29 cellular contexts compared by ENCODE assay signal in genomic region chr10:130380056-130380455, GRCh38.
"Had no signal": no experiment of that assay in that cellular context is flagged by ENCODE, and none has a peak within 500 bp of the region (broad histone marks: within the 10 kb centered on the region; RNA-seq: fewer than 3 reads in every experiment).

No MANE protein-coding gene starts in this region.

- H3K27ac Mint-ChIP-seq: natural killer cell; nephron; neural progenitor cell; progenitor cell of endocrine pancreas; stimulated activated memory B cell treated with anti-CD40 and anti-IgM and Interleukin-4, amounts not matched to agents 10 μg/mL and 1 μg/mL and 100 μg/mL, for 72 hours; stimulated activated naive CD8-positive, alpha-beta T cell treated with anti-CD3 and anti-CD28 coated beads, Interleukin-15, amount 100 ng/mL, for 72 hours; type B pancreatic cell had no signal

- DNase-seq: natural killer cell; occipital lobe; ovary; psoas muscle; right cardiac atrium; right lobe of liver; spleen; stimulated activated CD4-positive, alpha-beta T cell treated with anti-CD3 and anti-CD28 coated beads, Interleukin-12 subunit alpha, Interleukin-12 subunit beta, amount 100 ng/mL, for 4 hours; stimulated activated CD4-positive, alpha-beta T cell treated with anti-CD3 and anti-CD28 coated beads, Interleukin-1b, Interleukin-23, amount 100 ng/mL, for 48 hours; stimulated activated CD4-positive, alpha-beta T cell treated with anti-CD3 and anti-CD28 coated beads, Interleukin-4, amount 100 ng/mL, for 1 hour; stimulated activated CD4-positive, alpha-beta T cell treated with anti-CD3 and anti-CD28 coated beads, Interleukin-4, amount 100 ng/mL, for 4 hours; stimulated activated CD8-positive, alpha-beta memory T cell treated with anti-CD3 and anti-CD28 coated beads, Interleukin-4, amount 100 ng/mL, for 48 hours; stimulated activated naive CD4-positive, alpha-beta T cell; stimulated activated naive CD8-positive, alpha-beta T cell treated with anti-CD3 and anti-CD28 coated beads, Interleukin-15, amount 100 ng/mL, for 72 hours; stimulated activated naive CD8-positive, alpha-beta T cell treated with anti-CD3 and anti-CD28 coated beads, Interleukin-15, Interleukin-2, amounts not matched to agents 100 U/mL and 50 U/mL, for 24 hours; substantia nigra; testis; tibial artery; transverse colon; upper lobe of right lung; uterus had no signal

- H3K27me3 ChIP-seq: neural progenitor cell, ovary, right lobe of liver, suprapubic skin, testis, tibial artery, transverse colon, uterus had no signal

- H3K4me1 Mint-ChIP-seq: natural killer cell; nephron; stimulated activated memory B cell treated with anti-CD40 and anti-IgM and Interleukin-4, amounts not matched to agents 10 μg/mL and 1 μg/mL and 100 μg/mL, for 72 hours; stimulated activated naive CD8-positive, alpha-beta T cell treated with anti-CD3 and anti-CD28 coated beads, Interleukin-15, amount 100 ng/mL, for 72 hours had no signal

- H3K9me3 ChIP-seq: ovary, right lobe of liver, testis, transverse colon, upper lobe of right lung, uterus had no signal

- ATAC-seq: natural killer cell; psoas muscle; right cardiac atrium; right lobe of liver; stimulated activated memory B cell treated with anti-CD40 and anti-IgM and Interleukin-4, amounts not matched to agents 10 μg/mL and 1 μg/mL and 100 μg/mL, for 72 hours; stimulated activated naive CD8-positive, alpha-beta T cell treated with anti-CD3 and anti-CD28 coated beads, Interleukin-15, amount 100 ng/mL, for 72 hours; stimulated activated naive CD8-positive, alpha-beta T cell treated with anti-CD3 and anti-CD28 coated beads, Interleukin-15, Interleukin-2, amounts not matched to agents 100 U/mL and 50 U/mL, for 24 hours; upper lobe of right lung had no signal

- H3K36me3 Mint-ChIP-seq: natural killer cell; neural progenitor cell; stimulated activated memory B cell treated with anti-CD40 and anti-IgM and Interleukin-4, amounts not matched to agents 10 μg/mL and 1 μg/mL and 100 μg/mL, for 72 hours had no signal

- H3K4me3 Mint-ChIP-seq: natural killer cell; nephron; neural progenitor cell; stimulated activated memory B cell treated with anti-CD40 and anti-IgM and Interleukin-4, amounts not matched to agents 10 μg/mL and 1 μg/mL and 100 μg/mL, for 72 hours; stimulated activated naive CD8-positive, alpha-beta T cell treated with anti-CD3 and anti-CD28 coated beads, Interleukin-15, amount 100 ng/mL, for 72 hours; type B pancreatic cell had no signal

- H3K27ac ChIP-seq: neural progenitor cell, ovary, parathyroid adenoma, psoas muscle, right lobe of liver, skin epidermis, spleen, suprapubic skin, testis, tibial artery, transverse colon, upper lobe of right lung, uterus had no signal
